ENCODE assay signal across 1 cellular context in genomic region chr2:28088970-28089369, GRCh38.
TF ChIP-seq lines count a peak whose summit lies in the region.

No MANE protein-coding gene starts in this region.

TF ChIP-seq in SK-N-SH, 30 proteins besides CTCF, POLR2A, EP300 and RAD21:
- TF ChIP-seq REST (IDR thresholded peaks at IDR 0.05; ENCODE audit: low read depth, low read length) (no peak), FOSL2 (IDR thresholded peaks at IDR 0.05; ENCODE audit: borderline replicate concordance, low read depth) (peak; percentile 52; the same call in 1 of the 2 replicates), RFX5 (IDR thresholded peaks at IDR 0.05; ENCODE audit: low read length) (no peak), TCF12 (IDR thresholded peaks at IDR 0.05) (peak; percentile 28; the same call in 1 of the 2 replicates), MEF2A (IDR thresholded peaks at IDR 0.05; ENCODE audit: borderline replicate concordance, low read depth) (no peak), NFIC (IDR thresholded peaks at IDR 0.05; ENCODE audit: borderline replicate concordance) (no peak), GABPA (IDR thresholded peaks at IDR 0.05; ENCODE audit: low read depth) (no peak)
